In the genomic region with DNA sequence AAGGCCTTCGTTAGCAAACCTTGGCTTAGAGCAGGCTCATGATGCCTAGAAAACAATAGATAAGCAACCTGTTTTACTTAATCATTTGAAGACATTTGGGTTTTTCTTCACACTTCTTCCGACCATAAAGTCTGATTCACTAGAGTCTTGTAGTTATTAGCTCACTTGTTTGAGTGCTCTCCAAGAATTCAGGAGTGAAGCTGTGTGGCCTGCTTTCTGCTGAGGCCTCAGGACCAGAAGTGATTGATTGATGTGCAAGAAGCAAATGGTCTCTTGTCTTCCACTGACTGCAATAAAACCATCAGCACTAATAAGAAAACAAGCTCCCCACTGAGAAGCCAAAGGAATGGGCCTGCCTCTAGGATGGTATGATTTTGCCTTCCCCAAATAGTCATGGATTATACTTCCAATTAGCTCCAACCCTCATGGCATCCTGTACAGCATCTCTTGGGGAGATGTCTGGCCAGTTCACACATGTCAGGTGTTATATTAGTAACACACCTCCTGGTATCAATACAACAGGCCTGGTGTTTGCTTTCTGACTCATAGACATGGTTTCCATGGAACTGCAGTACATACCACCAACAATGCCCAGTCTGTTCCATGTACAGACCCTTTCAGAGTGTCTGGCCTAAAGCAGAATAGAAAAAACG, we compare ENCODE assay signal across 1 cellular context.
TF ChIP-seq lines count a peak whose summit lies in the region.

No MANE protein-coding gene starts in this region.

TF ChIP-seq in GM12878, 131 proteins besides CTCF, POLR2A, EP300 and RAD21 (continued from another document):
- no peak for TF ChIP-seq ZNF687 (IDR thresholded peaks at IDR 0.05)
